ENCODE assay signal across 1 cellular context in genomic region chr4:70901984-70902576, GRCh38.
A peak's percentile ranks its signal among the peaks of the same experiment; 100 is the strongest.
TF ChIP-seq lines count a peak whose summit lies in the region.

TSS of gene MOB1B (plus strand) at chr4:70902369. CDS start at chr4:70902537, 168 bp downstream.

TF ChIP-seq in K562, 482 proteins besides CTCF, POLR2A, EP300 and RAD21 (continued from another document and continues in another):
- TF ChIP-seq NKRF (IDR thresholded peaks at IDR 0.05; ENCODE audit: borderline replicate concordance): no peak
- TF ChIP-seq HNRNPUL1 (IDR thresholded peaks at IDR 0.05; ENCODE audit: low read length): no peak
- no peak for TF ChIP-seq RBM34 (IDR thresholded peaks at IDR 0.05; ENCODE audit: borderline replicate concordance, insufficient read depth, low read length)
- no peak for TF ChIP-seq CREM (IDR thresholded peaks at IDR 0.05; ENCODE audit: low read depth)
- no peak for TF ChIP-seq XRCC5 (IDR thresholded peaks at IDR 0.05; ENCODE audit: low read depth, low read length)
- TF ChIP-seq RBM17 (IDR thresholded peaks at IDR 0.05; ENCODE audit: borderline replicate concordance, low read depth, low read length): no peak
- TF ChIP-seq ELK3 (CRISPR knock-in tag; IDR thresholded peaks at IDR 0.05): no peak
- peak; percentile 93 for TF ChIP-seq TFAP4 (CRISPR knock-in tag; IDR thresholded peaks at IDR 0.05; ENCODE audit: borderline replicate concordance)
- no peak for TF ChIP-seq RUNX1 (IDR thresholded peaks at IDR 0.05; ENCODE audit: low read depth)
- no peak for TF ChIP-seq NCOA6 (IDR thresholded peaks at IDR 0.05)
- TF ChIP-seq TCFL5 (CRISPR knock-in tag; conservative IDR thresholded peaks at IDR 0.05): no peak
- no peak for TF ChIP-seq DIDO1 (tag; IDR thresholded peaks at IDR 0.05; ENCODE audit: low read depth)
- no peak for TF ChIP-seq ZC3H8 (IDR thresholded peaks at IDR 0.05)
- TF ChIP-seq ETV1 (tag; conservative IDR thresholded peaks at IDR 0.05; ENCODE audit: low read depth): peak; percentile 56; the same call in 1 of the 2 replicates
- TF ChIP-seq SMARCC2 (IDR thresholded peaks at IDR 0.05; ENCODE audit: low read depth): no peak
- TF ChIP-seq ZNF253 (CRISPR knock-in tag; conservative IDR thresholded peaks at IDR 0.05): no peak
- TF ChIP-seq STAT6 (CRISPR knock-in tag; IDR thresholded peaks at IDR 0.05): no peak
- TF ChIP-seq STAT5B (CRISPR knock-in tag; IDR thresholded peaks at IDR 0.05): no peak
- TF ChIP-seq ZNF140 (CRISPR knock-in tag; IDR thresholded peaks at IDR 0.05): no peak
- TF ChIP-seq POLR2AphosphoS2 (IDR thresholded peaks at IDR 0.05; ENCODE audit: low read length): 0 out of 2 replicates have a peak, but pooled peaks have one; percentile 22
- TF ChIP-seq ETS2 (tag; IDR thresholded peaks at IDR 0.05; ENCODE audit: borderline replicate concordance, poor library complexity, severe bottlenecking): no peak
- TF ChIP-seq SAFB (IDR thresholded peaks at IDR 0.05; ENCODE audit: borderline replicate concordance, low read depth, low read length): no peak
- no peak for TF ChIP-seq MYNN (IDR thresholded peaks at IDR 0.05)
- no peak for TF ChIP-seq MYNN (CRISPR knock-in tag; IDR thresholded peaks at IDR 0.05)
- TF ChIP-seq ZFX (CRISPR knock-in tag; IDR thresholded peaks at IDR 0.05): peak; percentile 85
- no peak for TF ChIP-seq COPS2 (conservative IDR thresholded peaks at IDR 0.05)
- TF ChIP-seq E2F8 (IDR thresholded peaks at IDR 0.05; ENCODE audit: low read depth, partially characterized antibody): no peak
- TF ChIP-seq ZFPM2 (CRISPR knock-in tag; IDR thresholded peaks at IDR 0.05): no peak
- TF ChIP-seq CCNT2 (IDR thresholded peaks at IDR 0.05; ENCODE audit: borderline replicate concordance, extremely low read depth, insufficient read length, low read depth, low read length): peak; percentile 27
- no peak for TF ChIP-seq MTF1 (CRISPR knock-in tag; IDR thresholded peaks at IDR 0.05; ENCODE audit: borderline replicate concordance)
- peak; percentile 33 for TF ChIP-seq RBM22 (IDR thresholded peaks at IDR 0.05; ENCODE audit: low read depth, low read length, poor library complexity, severe bottlenecking)
- TF ChIP-seq HLTF (IDR thresholded peaks at IDR 0.05): no peak
- TF ChIP-seq PBX2 (CRISPR knock-in tag; IDR thresholded peaks at IDR 0.05; ENCODE audit: low read depth): no peak
- TF ChIP-seq PBX2 (tag; conservative IDR thresholded peaks at IDR 0.05; ENCODE audit: low read depth): no peak
- TF ChIP-seq SAFB2 (IDR thresholded peaks at IDR 0.05; ENCODE audit: borderline replicate concordance, low read depth, low read length, severe bottlenecking): no peak
- TF ChIP-seq PRMT5 (CRISPR knock-in tag; IDR thresholded peaks at IDR 0.05): no peak
- TF ChIP-seq GMEB1 (CRISPR knock-in tag; IDR thresholded peaks at IDR 0.05): 0 out of 2 replicates have a peak, but pooled peaks have one; percentile 8
- no peak for TF ChIP-seq PREB (CRISPR knock-in tag; IDR thresholded peaks at IDR 0.05)
- peak; percentile 87; the same call in 1 of the 2 replicates for TF ChIP-seq ZBTB7A (IDR thresholded peaks at IDR 0.05; ENCODE audit: borderline replicate concordance, control insufficient read depth, low read depth, low read length)
- no peak for TF ChIP-seq HCFC1 (IDR thresholded peaks at IDR 0.05; ENCODE audit: low read depth, low read length)
- TF ChIP-seq RFX7 (CRISPR knock-in tag; IDR thresholded peaks at IDR 0.05): no peak
- no peak for TF ChIP-seq SMARCA5 (IDR thresholded peaks at IDR 0.05)
- TF ChIP-seq KLF16 (IDR thresholded peaks at IDR 0.05): peak; percentile 50; the same call in 1 of the 2 replicates
- TF ChIP-seq SMC3 (conservative IDR thresholded peaks at IDR 0.05; ENCODE audit: insufficient read depth, low read depth, low read length): 0 out of 2 replicates have a peak, but pooled peaks have one; percentile 14
- no peak for TF ChIP-seq ERF (CRISPR knock-in tag; IDR thresholded peaks at IDR 0.05)
- TF ChIP-seq ATF2 (CRISPR knock-in tag; IDR thresholded peaks at IDR 0.05): no peak
- TF ChIP-seq ZSCAN29 (IDR thresholded peaks at IDR 0.05): no peak
- no peak for TF ChIP-seq CEBPB (tag; IDR thresholded peaks at IDR 0.05)
- TF ChIP-seq ZNF408 (CRISPR knock-in tag; IDR thresholded peaks at IDR 0.05; ENCODE audit: low read depth): no peak
- TF ChIP-seq ZNF280A (IDR thresholded peaks at IDR 0.05; ENCODE audit: low read depth, partially characterized antibody): no peak
- no peak for TF ChIP-seq BDP1 (IDR thresholded peaks at IDR 0.05; ENCODE audit: insufficient read depth, insufficient read length)
- no peak for TF ChIP-seq ZC3H11A (IDR thresholded peaks at IDR 0.05; ENCODE audit: low read depth, low read length)
